Comparison of ENCODE assay signal across 1 cellular context in the genomic region with DNA sequence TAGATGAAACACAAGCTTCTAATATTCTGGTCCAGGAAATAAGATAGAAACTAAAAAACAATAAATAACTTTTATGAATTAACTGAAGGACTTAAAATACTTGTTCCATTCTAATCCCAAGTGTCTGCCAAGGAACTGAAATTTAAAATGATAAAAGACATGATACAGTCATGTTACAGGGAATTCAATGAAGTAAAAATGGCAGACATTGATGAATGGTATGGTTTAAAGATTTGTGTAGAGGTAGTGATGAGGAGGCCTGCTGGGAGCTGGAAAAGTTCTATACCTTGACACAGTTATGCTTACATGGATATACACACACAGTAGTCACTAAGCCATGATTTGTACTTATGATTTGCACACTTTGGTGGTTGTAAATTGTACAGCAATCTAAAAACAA.
TF ChIP-seq lines count a peak whose summit lies in the region.

No MANE protein-coding gene starts in this region.

TF ChIP-seq in K562, 482 proteins besides CTCF, POLR2A, EP300 and RAD21:
- no peak for TF ChIP-seq MTA3 (IDR thresholded peaks at IDR 0.05; ENCODE audit: borderline replicate concordance)
- TF ChIP-seq MEIS2 (IDR thresholded peaks at IDR 0.05; ENCODE audit: partially characterized antibody), result peak; percentile 25
- no peak for TF ChIP-seq SLC30A9 (CRISPR knock-in tag; IDR thresholded peaks at IDR 0.05)
- no peak for TF ChIP-seq SOX6 (IDR thresholded peaks at IDR 0.05)
- TF ChIP-seq, protein P1, sequence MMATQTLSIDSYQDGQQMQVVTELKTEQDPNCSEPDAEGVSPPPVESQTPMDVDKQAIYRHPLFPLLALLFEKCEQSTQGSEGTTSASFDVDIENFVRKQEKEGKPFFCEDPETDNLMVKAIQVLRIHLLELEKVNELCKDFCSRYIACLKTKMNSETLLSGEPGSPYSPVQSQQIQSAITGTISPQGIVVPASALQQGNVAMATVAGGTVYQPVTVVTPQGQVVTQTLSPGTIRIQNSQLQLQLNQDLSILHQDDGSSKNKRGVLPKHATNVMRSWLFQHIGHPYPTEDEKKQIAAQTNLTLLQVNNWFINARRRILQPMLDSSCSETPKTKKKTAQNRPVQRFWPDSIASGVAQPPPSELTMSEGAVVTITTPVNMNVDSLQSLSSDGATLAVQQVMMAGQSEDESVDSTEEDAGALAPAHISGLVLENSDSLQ (IDR thresholded peaks at IDR 0.05), result peak; percentile 52
- no peak for TF ChIP-seq IRF2 (CRISPR knock-in tag; IDR thresholded peaks at IDR 0.05)
